In the genomic region with DNA sequence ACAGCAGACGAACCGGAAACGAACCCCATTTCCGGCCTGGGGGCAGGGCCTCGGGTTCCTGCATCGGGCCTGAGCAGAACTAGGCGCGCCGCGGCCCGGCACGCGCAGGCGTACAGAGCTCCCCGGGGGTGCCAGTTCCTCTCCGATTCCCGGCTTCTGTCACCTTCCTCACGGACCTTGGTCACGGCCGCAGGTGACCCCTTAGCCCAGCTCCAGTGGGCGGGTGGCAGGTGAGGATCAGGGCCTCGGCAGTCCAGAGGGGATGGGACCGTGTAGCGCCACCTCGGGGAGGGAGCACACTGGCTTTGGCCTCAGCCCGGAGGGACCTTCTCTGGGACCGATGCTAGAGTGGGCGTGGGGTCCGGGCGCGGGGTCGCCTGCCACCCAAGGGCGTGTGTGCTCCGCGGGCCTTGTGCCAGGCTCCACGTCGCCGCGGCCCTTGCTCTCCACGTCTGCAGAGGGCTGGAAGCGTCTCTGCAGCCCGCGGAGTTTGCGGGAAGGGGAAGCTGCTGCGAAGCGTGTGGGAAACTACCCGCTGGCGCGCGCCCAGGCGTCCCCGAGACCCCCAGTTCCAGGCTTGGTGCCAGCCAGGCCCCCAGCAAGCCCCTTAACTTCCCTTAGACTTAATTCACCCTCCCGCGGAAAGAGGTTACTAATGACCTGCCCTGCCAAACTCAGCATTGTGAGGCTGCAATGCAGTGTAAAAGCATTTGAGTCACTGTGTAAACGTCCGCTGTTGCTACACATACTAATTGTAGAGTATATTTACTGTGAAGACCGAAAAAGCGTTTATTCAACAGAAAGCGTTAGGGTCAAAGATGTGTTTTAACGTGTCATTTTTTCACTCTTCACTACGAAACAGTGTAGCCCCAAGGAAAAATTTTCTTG, we compare ENCODE assay signal across 8 cellular contexts. TPM values are rescaled to one million over a fixed set of nuclear protein-coding genes. Genes with fewer than 3 reads are reported as not detected.
DNase-seq lines count a peak whose midpoint lies in the region; ATAC-seq and TF ChIP-seq lines count a peak whose summit lies in the region.

A gene (plus strand): TSS at position 48 of the 888 bp plus-strand sequence. CDS start 7,930 bp downstream, outside the sequence.

- H3K4me3 ChIP-seq in BJ (ENCODE audit: low read depth, low read length), result peak within 1 kb of the TSS; percentile 97
- H3K4me3 ChIP-seq in right lobe of liver, result peak within 1 kb of the TSS; percentile 71 to 93 (median 80)

- CTCF ChIA-PET in BJ (lab: Yijun Ruan, JAX), result no interaction called here

- intact Hi-C loops in right lobe of liver (cut with DNase I), result no loop called here

- ATAC-seq in GM19035 (IDR thresholded peaks at IDR 0.05; ENCODE audit: unreplicated experiment) (peak; percentile 73), HG03354 (IDR thresholded peaks at IDR 0.05; ENCODE audit: poor library complexity, severe bottlenecking, unreplicated experiment) (peak; percentile 77), right lobe of liver (peak; percentile 83 to 90 (median 87))

- no peaks in the 10 kb centered on the region for H3K27me3 ChIP-seq in BJ (ENCODE audit: control insufficient read depth, insufficient read depth, low read length)
- no peaks in the 10 kb centered on the region for H3K27me3 ChIP-seq in right lobe of liver

- POLR2A ChIA-PET in BJ (lab: Charles Lee), result interaction anchor here (0.5 to 0.6 kb wide), 2 partner anchors 15 to 95 kb away, joined by 3 to 5 read pairs; no protein-coding TSS in a partner anchor

- no peaks in the 10 kb centered on the region for H3K36me3 ChIP-seq in BJ (ENCODE audit: control insufficient read depth, insufficient read depth, low read length)
- H3K36me3 ChIP-seq in right lobe of liver, result no peaks in the 10 kb centered on the region

- peak; percentile 68 for TF ChIP-seq CTCF in BJ (IDR thresholded peaks at IDR 0.05; ENCODE audit: insufficient read depth, low read depth, low read length)
- peak in 3 of 4 donors; percentile 35 to 45 (median 40) for TF ChIP-seq CTCF in right lobe of liver (IDR thresholded peaks at IDR 0.05)

- 0% methylated on average over 11 of the region's 61 CpGs for WGBS in right lobe of liver (ENCODE audit: insufficient coverage, low coverage, low lambda C conversion rate, missing lambda C conversion rate)

- DNase-seq in BJ (ENCODE audit: low read depth) (peak; percentile 26), NCI-H748 treated with DMSO at 0.1 percent for 48 hours (lab: John Stamatoyannopoulos, UW) (peak; percentile 82), dermis microvascular lymphatic vessel endothelial cell (ENCODE audit: low read depth in 2 of 2) (peak; percentile 65 to 87), right lobe of liver (peak; percentile 92 to 96 (median 96))
- DNase-seq in activated CD4-positive, alpha-beta T cell treated with anti-CD3 and anti-CD28 coated beads, Interleukin-2, amount 50 U/mL, for 4 hours, result peak; percentile 92
- peak; percentile 87 to 93 for DNase-seq in stimulated activated CD4-positive, alpha-beta T cell treated with anti-CD3 and anti-CD28 coated beads, Interleukin-4, amount 100 ng/mL, for 48 hours (ENCODE audit: low read depth in 2 of 2)

- TF ChIP-seq POLR2A in right lobe of liver (IDR thresholded peaks at IDR 0.05), result peak; percentile 86

- H3K27ac ChIP-seq in right lobe of liver, result peak within 1 kb of the TSS; percentile 78 to 91 (median 82)

- H3K9me3 ChIP-seq in right lobe of liver, result no peaks in the 10 kb centered on the region

- peaks cover 0 to 30% (median 0%) of the 10 kb centered on the region in 4 donors for H3K4me1 ChIP-seq in right lobe of liver

RNA-seq across cellular contexts. Expression of the gene that starts here (rescaled TPM):
- 30.5 and 57.8 TPM in 2 replicates for polyA plus RNA-seq in BJ (2011; rRNA removed)
- 62.8 and 72.7 TPM in 2 replicates for polyA minus RNA-seq in BJ (2011; rRNA and poly(A)+ RNA removed)
- total RNA-seq in dermis microvascular lymphatic vessel endothelial cell (27.0 and 35.3 TPM in 2 replicates), right lobe of liver (10 to 100 TPM; 39.2 to 92.4 (median 47.8) TPM)

Comparison
In these comparisons a context has a peak if more than half of its experiments do, and no peak if none do; other contexts are left out.
1. Peak in every context shown above with its lines: DNase-seq, ATAC-seq, H3K4me3 ChIP-seq and H3K27ac ChIP-seq.
2. DNase-seq: peak in every context shown above with its lines; median percentile 96 in right lobe of liver; 92 in activated CD4-positive, alpha-beta T cell treated with anti-CD3 and anti-CD28 coated beads, Interleukin-2, amount 50 U/mL, for 4 hours; 90 in stimulated activated CD4-positive, alpha-beta T cell treated with anti-CD3 and anti-CD28 coated beads, Interleukin-4, amount 100 ng/mL, for 48 hours; 82 in NCI-H748 treated with DMSO at 0.1 percent for 48 hours; 76 in dermis microvascular lymphatic vessel endothelial cell; 26 in BJ.